15 cellular contexts compared by ENCODE assay signal in genomic region chr12:124505001-124505818, GRCh38.
A peak's percentile ranks its signal among the peaks of the same experiment; 100 is the strongest.
DNase-seq lines count a peak whose midpoint lies in the region; ATAC-seq, FAIRE-seq and TF ChIP-seq lines count a peak whose summit lies in the region.
"Had no signal": no experiment of that assay in that cellular context is flagged by ENCODE, and none has a peak within 500 bp of the region (broad histone marks: within the 10 kb centered on the region; RNA-seq: fewer than 3 reads in every experiment).

No MANE protein-coding gene starts in this region.

- H3K36me3 ChIP-seq in cardiac muscle cell (no peaks in the 10 kb centered on the region), adrenal gland (replicated peaks in 1 of 2) (no peaks in the 10 kb centered on the region), muscle layer of colon (ENCODE audit: insufficient read depth, low read length) (peaks cover 9% of the 10 kb centered on the region)

- no peak overlapping the region for H3K4me3 Mint-ChIP-seq in type B pancreatic cell

- WGBS in adrenal gland, 4 donors, result 70 to 78% (median 72%) methylated on average over 13 to 22 of the region's 22 CpGs

- H3K27me3 ChIP-seq in cardiac muscle cell (no peaks in the 10 kb centered on the region), adrenal gland (no peaks in the 10 kb centered on the region), muscle layer of colon (ENCODE audit: control insufficient read depth in 1 of 2, insufficient read depth in 2 of 2, low read length in 2 of 2) (no peaks in the 10 kb centered on the region)
- H3K27me3 ChIP-seq: testis had no signal

- peaks cover 5% of the 10 kb centered on the region for H3K36me3 Mint-ChIP-seq in type B pancreatic cell

- H3K4me1 ChIP-seq in cardiac muscle cell (ENCODE audit: low read depth) (peaks cover 54% of the 10 kb centered on the region), adrenal gland (replicated peaks in 1 of 2) (peaks cover 31 to 55% of the 10 kb centered on the region in 2 donors), muscle layer of colon (ENCODE audit: insufficient read depth, low read length) (peaks cover 94% of the 10 kb centered on the region)

- H3K27ac ChIP-seq in cardiac muscle cell (peak overlapping the region; percentile 90), adrenal gland (peak overlapping the region in 3 of 5 donors; percentile 68 to 84 (median 83)), muscle layer of colon (ENCODE audit: low read depth, low read length) (peak overlapping the region; percentile 84)

- no peak for FAIRE-seq in H54 (lab: Jason Lieb, UNC)
- FAIRE-seq: colon, islet of Langerhans had no signal

- H3K4me3 ChIP-seq in cardiac muscle cell (no peak overlapping the region), adrenal gland (no peak overlapping the region), muscle layer of colon (ENCODE audit: low read depth in 1 of 2, low read length in 2 of 2) (no peak overlapping the region)
- H3K4me3 ChIP-seq: testis had no signal

- DNase-seq in cardiac muscle cell (ENCODE audit: low read depth in 1 of 2, low spot score in 1 of 2) (no peak), left ventricle myocardium superior (no peak), adrenal gland (no peak), type B pancreatic cell (ENCODE audit: extremely low spot score, unreplicated experiment) (no peak), H4 (ENCODE audit: low spot score) (no peak), D341Med (ENCODE audit: low spot score) (no peak), H54 (ENCODE audit: insufficient read length, low spot score) (no peak)
- DNase-seq: activated CD8-positive, alpha-beta memory T cell treated with anti-CD3 and anti-CD28 coated beads, Interleukin-2, amount 50 U/mL, for 48 hours; NCI-H1417 treated with DMSO at 0.1 percent for 48 hours; NCI-H524 treated with DMSO at 0.1 percent for 48 hours; SHP77 treated with DMSO at 0.1 percent for 48 hours; testis had no signal

- TF ChIP-seq CTCF in cardiac muscle cell (IDR thresholded peaks at IDR 0.05; ENCODE audit: low read depth, low read length) (no peak), adrenal gland (IDR thresholded peaks at IDR 0.05) (no peak), type B pancreatic cell (conservative IDR thresholded peaks at IDR 0.05) (no peak)

- H3K27me3 Mint-ChIP-seq in type B pancreatic cell, result no peaks in the 10 kb centered on the region

- TF ChIP-seq POLR2A in adrenal gland (IDR thresholded peaks at IDR 0.05), result no peak
- TF ChIP-seq POLR2A in H54 (IDR thresholded peaks at IDR 0.05; ENCODE audit: low read depth, low read length), result no peak

- H3K27ac Mint-ChIP-seq in type B pancreatic cell, result peak overlapping the region; percentile 61

- no peak overlapping the region for H3K9ac ChIP-seq in muscle layer of colon (ENCODE audit: low read length)

- H3K4me1 Mint-ChIP-seq in type B pancreatic cell (ENCODE audit: unreplicated experiment), result peaks cover 81% of the 10 kb centered on the region

- ATAC-seq in left ventricle myocardium superior, result no peak

- H3K9me3 Mint-ChIP-seq in type B pancreatic cell, result no peaks in the 10 kb centered on the region

- H3K9me3 ChIP-seq in cardiac muscle cell (ENCODE audit: low read depth), result no peaks in the 10 kb centered on the region
- no peaks in the 10 kb centered on the region for H3K9me3 ChIP-seq in adrenal gland (replicated peaks in 1 of 3)
- H3K9me3 ChIP-seq in muscle layer of colon (ENCODE audit: low read length), result no peaks in the 10 kb centered on the region
- H3K9me3 ChIP-seq: testis had no signal

- intact Hi-C loops in left ventricle myocardium superior (cut with micrococcal nuclease), result no loop called here
- intact Hi-C loops in adrenal gland (cut with DNase I), result no loop called here
